ENCODE assay signal across 9 cellular contexts in genomic region chr22:37052386-37053309, GRCh38. TPM values are rescaled to one million over a fixed set of nuclear protein-coding genes. Genes with fewer than 3 reads are reported as not detected.
DNase-seq lines count a peak whose midpoint lies in the region; ATAC-seq and TF ChIP-seq lines count a peak whose summit lies in the region.
"Had no signal": no experiment of that assay in that cellular context is flagged by ENCODE, and none has a peak within 500 bp of the region (broad histone marks: within the 10 kb centered on the region; RNA-seq: fewer than 3 reads in every experiment).

No MANE protein-coding gene starts in this region.

- H3K9me3 ChIP-seq in ascending aorta (no peaks in the 10 kb centered on the region), left lung (no peaks in the 10 kb centered on the region), thoracic aorta (no peaks in the 10 kb centered on the region)

- H3K4me1 ChIP-seq in ascending aorta (peaks cover 6 to 8% of the 10 kb centered on the region in 2 donors), left lung (peaks cover 7 to 25% of the 10 kb centered on the region in 2 donors), thoracic aorta (ENCODE audit: control insufficient read depth in 1 of 2, low read depth in 2 of 2) (peaks cover 11 to 13% of the 10 kb centered on the region in 2 donors)

- peaks cover 12% of the 10 kb centered on the region for H3K4me1 Mint-ChIP-seq in activated CD4-positive, alpha-beta T cell treated with anti-CD3 and anti-CD28 coated beads, Interleukin-2, amount 10 ng/mL, durations not matched to agents 24 days and 14 days

- no peaks in the 10 kb centered on the region for H3K27me3 ChIP-seq in ascending aorta
- H3K27me3 ChIP-seq in left lung: peaks cover 0 to 16% of the 10 kb centered on the region in 2 donors
- no peaks in the 10 kb centered on the region for H3K27me3 ChIP-seq in thoracic aorta (replicated peaks; ENCODE audit: insufficient read depth)

- H3K4me3 ChIP-seq in ascending aorta (peak overlapping the region; percentile 87 to 95), left lung (peak overlapping the region; percentile 61 to 67), thoracic aorta (peak overlapping the region; percentile 86)

- H3K27me3 Mint-ChIP-seq in activated CD4-positive, alpha-beta T cell treated with anti-CD3 and anti-CD28 coated beads, Interleukin-2, amount 10 ng/mL, durations not matched to agents 24 days and 14 days: no peaks in the 10 kb centered on the region

- TF ChIP-seq CTCF in ascending aorta (IDR thresholded peaks at IDR 0.05): no peak
- TF ChIP-seq CTCF in left lung (IDR thresholded peaks at IDR 0.05): no peak
- no peak for TF ChIP-seq CTCF in thoracic aorta (IDR thresholded peaks at IDR 0.05)

- no peak for ATAC-seq in left lung
- no peak for ATAC-seq in thoracic aorta (ENCODE audit: insufficient number of reproducible peaks, low FRiP score, low read depth)
- ATAC-seq in GM18517 (IDR thresholded peaks at IDR 0.05; ENCODE audit: unreplicated experiment): no peak

- H3K9me3 Mint-ChIP-seq in activated CD4-positive, alpha-beta T cell treated with anti-CD3 and anti-CD28 coated beads, Interleukin-2, amount 10 ng/mL, durations not matched to agents 24 days and 14 days: no peaks in the 10 kb centered on the region

- H3K36me3 Mint-ChIP-seq in activated CD4-positive, alpha-beta T cell treated with anti-CD3 and anti-CD28 coated beads, Interleukin-2, amount 10 ng/mL, durations not matched to agents 24 days and 14 days (ENCODE audit: low read depth): peaks cover 21% of the 10 kb centered on the region

- H3K36me3 ChIP-seq in ascending aorta: peaks cover 12 to 24% of the 10 kb centered on the region in 2 donors
- peaks cover 0 to 14% of the 10 kb centered on the region in 2 donors for H3K36me3 ChIP-seq in left lung
- peaks cover 23% of the 10 kb centered on the region for H3K36me3 ChIP-seq in thoracic aorta

- intact Hi-C loops in activated CD4-positive, alpha-beta T cell treated with anti-CD3 and anti-CD28 coated beads, Interleukin-2, amount 10 ng/mL, durations not matched to agents 24 days and 14 days (cut with micrococcal nuclease): no loop called here
- intact Hi-C loops in ascending aorta (cut with DNase I) (loop anchor here (5.0 kb wide), 1 partner anchor 275 kb away; the partner anchor contains the start of gene IFT27), left lung (cut with DNase I) (no loop called here)

- H3K27ac ChIP-seq in ascending aorta (no peak overlapping the region), left lung (no peak overlapping the region), thoracic aorta (no peak overlapping the region)

- H3K4me3 Mint-ChIP-seq in activated CD4-positive, alpha-beta T cell treated with anti-CD3 and anti-CD28 coated beads, Interleukin-2, amount 10 ng/mL, durations not matched to agents 24 days and 14 days: peak overlapping the region; percentile 90

- H3K27ac Mint-ChIP-seq in activated CD4-positive, alpha-beta T cell treated with anti-CD3 and anti-CD28 coated beads, Interleukin-2, amount 10 ng/mL, durations not matched to agents 24 days and 14 days: peak overlapping the region; percentile 78

- no peak for DNase-seq in activated CD4-positive, alpha-beta T cell treated with anti-CD3 and anti-CD28 coated beads, Interleukin-2, amount 10 ng/mL, durations not matched to agents 24 days and 14 days
- no peak for DNase-seq in activated CD4-positive, alpha-beta T cell treated with anti-CD3 and anti-CD28 coated beads for 1 hour
- DNase-seq in ascending aorta (ENCODE audit: low spot score in 2 of 2) (no peak), left lung (no peak), thoracic aorta (ENCODE audit: low spot score) (no peak), HUDEP-2 (lab: John Stamatoyannopoulos, UW; ENCODE audit: unreplicated experiment in 76 of 76) (no peak), NCI-H82 treated with DMSO at 0.1 percent for 48 hours (lab: John Stamatoyannopoulos, UW; ENCODE audit: unreplicated experiment) (no peak)
- DNase-seq: SIG-M5 had no signal

RNA-seq across cellular contexts. Expression of gene KCTD17, which starts 1.1 kb away (rescaled TPM):
- 63.2 and 66.5 TPM in 2 replicates for total RNA-seq in activated CD4-positive, alpha-beta T cell treated with anti-CD3 and anti-CD28 coated beads, Interleukin-2, amount 10 ng/mL, durations not matched to agents 24 days and 14 days
- 34.9 TPM for total RNA-seq in ascending aorta
- 10 to 100 TPM; 20.5 to 22.2 TPM for total RNA-seq in left lung
- 10 to 100 TPM; 16.7 to 32.4 TPM for total RNA-seq in thoracic aorta

RNA-seq across cellular contexts. Expression of gene MPST, which starts 33.1 kb away (rescaled TPM):
- total RNA-seq in activated CD4-positive, alpha-beta T cell treated with anti-CD3 and anti-CD28 coated beads, Interleukin-2, amount 10 ng/mL, durations not matched to agents 24 days and 14 days: 21.0 and 21.1 TPM in 2 replicates
- total RNA-seq in ascending aorta (113 TPM), left lung (10 to 100 TPM; 56.2 to 63.1 TPM), thoracic aorta (100 to 1,000 TPM in 1 of 2 donors, 10 to 100 TPM in 1; 70.1 to 108 TPM)

RNA-seq across cellular contexts. Expression of gene TST, which starts 33.4 kb away (rescaled TPM):
- 5.2 and 5.8 TPM in 2 replicates for total RNA-seq in activated CD4-positive, alpha-beta T cell treated with anti-CD3 and anti-CD28 coated beads, Interleukin-2, amount 10 ng/mL, durations not matched to agents 24 days and 14 days
- total RNA-seq in ascending aorta (22.7 TPM), left lung (10 to 100 TPM; 37.7 to 52.0 TPM), thoracic aorta (10 to 100 TPM in 1 of 2 donors, 1 to 10 TPM in 1; 8.5 to 26.9 TPM)

RNA-seq across cellular contexts. Expression of gene TMPRSS6, which starts 56.9 kb away (rescaled TPM):
- 6.8 and 7.1 TPM in 2 replicates for total RNA-seq in activated CD4-positive, alpha-beta T cell treated with anti-CD3 and anti-CD28 coated beads, Interleukin-2, amount 10 ng/mL, durations not matched to agents 24 days and 14 days
- total RNA-seq in ascending aorta (not detected), left lung (1 to 10 TPM in 1 of 2 donors, not detected in 1; 1.5 TPM), thoracic aorta (not detected)
